Comparison of ENCODE assay signal across 1 cellular context in genomic region chr4:82721819-82722423, GRCh38.
TF ChIP-seq lines count a peak whose summit lies in the region.

No MANE protein-coding gene starts in this region.

TF ChIP-seq in GM23338, 12 proteins besides CTCF, POLR2A, EP300 and RAD21 (continued from another document):
- TF ChIP-seq ZNF462 (CRISPR knock-in tag; IDR thresholded peaks at IDR 0.05) (no peak), POLR2AphosphoS5 (IDR thresholded peaks at IDR 0.05; ENCODE audit: low read depth) (no peak), CREB1 (CRISPR knock-in tag; IDR thresholded peaks at IDR 0.05; ENCODE audit: low read depth) (no peak), EZH2phosphoT487 (IDR thresholded peaks at IDR 0.05; ENCODE audit: unreplicated experiment) (no peak), ETS1 (IDR thresholded peaks at IDR 0.05) (no peak)
